Comparison of ENCODE assay signal across 1 cellular context in the genomic region with DNA sequence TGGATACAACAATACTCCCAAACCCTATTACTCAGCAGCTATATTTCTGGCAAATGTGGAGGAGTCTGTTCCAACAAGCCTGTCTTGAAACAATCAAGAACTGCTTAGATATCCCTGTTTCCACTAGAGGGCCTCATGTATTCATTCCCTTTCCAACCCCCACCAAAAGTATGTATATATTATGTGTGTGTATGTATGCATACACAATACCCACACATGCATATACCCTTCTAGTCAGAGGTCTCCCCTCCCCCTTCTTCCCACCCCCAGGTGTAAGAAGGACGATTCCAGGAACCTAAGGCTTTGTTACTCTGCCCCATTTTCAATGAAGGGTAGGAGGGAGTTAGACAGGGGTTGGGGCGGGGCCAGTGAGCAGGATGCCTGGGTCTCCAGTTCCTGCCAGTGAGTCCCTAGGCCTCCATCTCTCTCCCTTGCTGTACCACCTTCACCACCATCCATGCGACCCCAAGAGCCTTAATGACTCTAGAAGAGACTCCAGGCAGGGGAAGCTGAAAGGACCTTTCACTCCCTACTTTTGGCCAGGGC.
TF ChIP-seq lines count a peak whose summit lies in the region.

DGKA (plus strand) TSS at position 392 of the 546 bp plus-strand sequence. CDS start 5,342 bp downstream, outside the sequence.

TF ChIP-seq in HEK293, 187 proteins besides CTCF, POLR2A, EP300 and RAD21 (continued from another document):
- TF ChIP-seq, protein P1, sequence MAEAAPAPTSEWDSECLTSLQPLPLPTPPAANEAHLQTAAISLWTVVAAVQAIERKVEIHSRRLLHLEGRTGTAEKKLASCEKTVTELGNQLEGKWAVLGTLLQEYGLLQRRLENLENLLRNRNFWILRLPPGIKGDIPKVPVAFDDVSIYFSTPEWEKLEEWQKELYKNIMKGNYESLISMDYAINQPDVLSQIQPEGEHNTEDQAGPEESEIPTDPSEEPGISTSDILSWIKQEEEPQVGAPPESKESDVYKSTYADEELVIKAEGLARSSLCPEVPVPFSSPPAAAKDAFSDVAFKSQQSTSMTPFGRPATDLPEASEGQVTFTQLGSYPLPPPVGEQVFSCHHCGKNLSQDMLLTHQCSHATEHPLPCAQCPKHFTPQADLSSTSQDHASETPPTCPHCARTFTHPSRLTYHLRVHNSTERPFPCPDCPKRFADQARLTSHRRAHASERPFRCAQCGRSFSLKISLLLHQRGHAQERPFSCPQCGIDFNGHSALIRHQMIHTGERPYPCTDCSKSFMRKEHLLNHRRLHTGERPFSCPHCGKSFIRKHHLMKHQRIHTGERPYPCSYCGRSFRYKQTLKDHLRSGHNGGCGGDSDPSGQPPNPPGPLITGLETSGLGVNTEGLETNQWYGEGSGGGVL (tag by site-specific recombination; IDR thresholded peaks at IDR 0.05), result 0 out of 2 replicates have a peak, but pooled peaks have one; percentile 15
- TF ChIP-seq ZSCAN23 (tag by site-specific recombination; IDR thresholded peaks at IDR 0.05), result no peak
- TF ChIP-seq ZNF174 (tag by site-specific recombination; IDR thresholded peaks at IDR 0.05), result no peak
- 0 out of 2 replicates have a peak, but pooled peaks have one; percentile 17 for TF ChIP-seq ZNF600 (tag by site-specific recombination; IDR thresholded peaks at IDR 0.05)
- TF ChIP-seq ZBTB20 (tag by site-specific recombination; IDR thresholded peaks at IDR 0.05), result peak; percentile 51
- no peak for TF ChIP-seq ZBTB48 (tag by site-specific recombination; IDR thresholded peaks at IDR 0.05)
- TF ChIP-seq SP7 (tag by site-specific recombination; IDR thresholded peaks at IDR 0.05), result 0 out of 2 replicates have a peak, but pooled peaks have one; percentile 14
- no peak for TF ChIP-seq GFI1B (tag by site-specific recombination; IDR thresholded peaks at IDR 0.05)
- peak; percentile 47 for TF ChIP-seq ZNF654 (tag by site-specific recombination; IDR thresholded peaks at IDR 0.05; ENCODE audit: low read depth)
TF ChIP-seq in HEK293: peak in this region for 21.
